ENCODE assay signal across 9 cellular contexts in genomic region chr1:16861832-16862245, GRCh38. TPM values are rescaled to one million over a fixed set of nuclear protein-coding genes. Genes with fewer than 3 reads are reported as not detected.
DNase-seq lines count a peak whose midpoint lies in the region; ATAC-seq, FAIRE-seq and TF ChIP-seq lines count a peak whose summit lies in the region.
"Not testable (repeated sequence)": the region's sequence is repeated elsewhere in the genome, so short reads cannot be mapped to it uniquely, and the experiment has no call there.
"Had no signal": no experiment of that assay in that cellular context is flagged by ENCODE, and none has a peak within 500 bp of the region (broad histone marks: within the 10 kb centered on the region; RNA-seq: fewer than 3 reads in every experiment).

No MANE protein-coding gene starts in this region.

- not testable (repeated sequence) for H3K27ac ChIP-seq in IMR-90 (ENCODE audit: insufficient read depth, low read length); PC-9; endothelial cell of umbilical vein (ENCODE audit: insufficient read depth, low read depth, low read length)

- not testable (repeated sequence) for H3K14ac ChIP-seq in IMR-90 (replicated peaks; ENCODE audit: low read depth, low read length)

- not testable (repeated sequence) for FAIRE-seq in endothelial cell of umbilical vein (lab: Jason Lieb, UNC)

- not testable (repeated sequence) for TF ChIP-seq POLR2A in IMR-90 (IDR thresholded peaks at IDR 0.05; ENCODE audit: low read depth, low read length); endothelial cell of umbilical vein (IDR thresholded peaks at IDR 0.05; ENCODE audit: low read depth, low read length)

- H3K79me1 ChIP-seq in IMR-90 (ENCODE audit: low read depth in 1 of 2, low read length in 2 of 2): not testable (repeated sequence)

- H2AK5ac ChIP-seq in IMR-90 (ENCODE audit: low read depth, low read length): not testable (repeated sequence)

- WGBS in IMR-90 (ENCODE audit: extremely low coverage in 2 of 2, insufficient read length in 1 of 2), 2 experiments: no CpG with 5 or more reads among the region's 16 CpGs

- not testable (repeated sequence) for H3K56ac ChIP-seq in IMR-90 (ENCODE audit: extremely low read depth, insufficient read depth, low read length)

- H4K5ac ChIP-seq in IMR-90 (ENCODE audit: low read depth, low read length): not testable (repeated sequence)

- not testable (repeated sequence) for H3K36me3 ChIP-seq in IMR-90 (ENCODE audit: control insufficient read depth, insufficient read depth, low read length); PC-9 (ENCODE audit: low read depth); adipocyte (ENCODE audit: control insufficient read depth, insufficient read depth, low read length, severe bottlenecking); endothelial cell of umbilical vein (ENCODE audit: control insufficient read depth in 2 of 2, extremely low read depth in 1 of 2, insufficient read depth in 2 of 2, low read length in 2 of 2)

- H3K4me3 Mint-ChIP-seq in stimulated activated naive B cell treated with anti-CD40 and anti-IgM and Interleukin-4, amounts not matched to agents 10 μg/mL and 1 μg/mL and 100 μg/mL, for 72 hours: not testable (repeated sequence)

- intact Hi-C loops in IMR-90 (cut with micrococcal nuclease); PC-9 (cut with micrococcal nuclease; ENCODE audit: unreplicated experiment); endothelial cell of umbilical vein (cut with micrococcal nuclease): not testable (repeated sequence)

- dilution Hi-C loops in IMR-90 (cut with HindIII; ENCODE audit: low sequenced_read_pairs, unreplicated experiment); endothelial cell of umbilical vein (cut with MboI; ENCODE audit: extremely low pct_ligation_motif_present, low sequenced_read_pairs): not testable (repeated sequence)

- H2BK120ac ChIP-seq in IMR-90 (ENCODE audit: low read depth, low read length): not testable (repeated sequence)

- not testable (repeated sequence) for H3K27me3 Mint-ChIP-seq in stimulated activated naive B cell treated with anti-CD40 and anti-IgM and Interleukin-4, amounts not matched to agents 10 μg/mL and 1 μg/mL and 100 μg/mL, for 72 hours

- H3K9me2 ChIP-seq in PC-9 (ENCODE audit: insufficient read depth): not testable (repeated sequence)

- H2BK20ac ChIP-seq in IMR-90 (ENCODE audit: low read depth, low read length): not testable (repeated sequence)

- CTCF ChIA-PET in IMR-90 (lab: Yijun Ruan, JAX); PC-9 (lab: Charles Lee); endothelial cell of umbilical vein (lab: Charles Lee): not testable (repeated sequence)

- peak; percentile 18 for DNase-seq in EH (ENCODE audit: low read depth)
- DNase-seq in IMR-90; endothelial cell of umbilical vein (ENCODE audit: low read depth, low spot score); stimulated activated naive B cell treated with anti-CD40 and anti-IgM and Interleukin-4, amounts not matched to agents 10 μg/mL and 1 μg/mL and 100 μg/mL, for 72 hours: not testable (repeated sequence)
- DNase-seq in PC-9: peak; percentile 30 to 31
- peak; percentile 30 for DNase-seq in adipocyte (ENCODE audit: low read depth)
- peak; percentile 24 for DNase-seq in kidney tubule cell (ENCODE audit: low spot score)

- H3F3A ChIP-seq in PC-9 (ENCODE audit: insufficient read depth, low read depth): not testable (repeated sequence)

- not testable (repeated sequence) for H2BK15ac ChIP-seq in IMR-90 (ENCODE audit: low read depth, low read length)

- in situ Hi-C loops in IMR-90 (cut with MboI; ENCODE audit: low sequenced_read_pairs): not testable (repeated sequence)

- H3K4me3 ChIP-seq in IMR-90 (ENCODE audit: insufficient read depth, low read depth, low read length); PC-9; adipocyte (ENCODE audit: low read length); endothelial cell of umbilical vein (replicated peaks in 1 of 3; ENCODE audit: insufficient read depth in 1 of 3, low read depth in 1 of 3, low read length in 3 of 3): not testable (repeated sequence)

- H4K91ac ChIP-seq in IMR-90 (ENCODE audit: insufficient read depth, low read depth, low read length): not testable (repeated sequence)

- H4K8ac ChIP-seq in IMR-90 (ENCODE audit: low read depth in 2 of 2, low read length in 2 of 2): not testable (repeated sequence)

- peak overlapping the region; percentile 76 for H3K27ac Mint-ChIP-seq in stimulated activated naive B cell treated with anti-CD40 and anti-IgM and Interleukin-4, amounts not matched to agents 10 μg/mL and 1 μg/mL and 100 μg/mL, for 72 hours

- H3K36me3 Mint-ChIP-seq in stimulated activated naive B cell treated with anti-CD40 and anti-IgM and Interleukin-4, amounts not matched to agents 10 μg/mL and 1 μg/mL and 100 μg/mL, for 72 hours: not testable (repeated sequence)

- not testable (repeated sequence) for H2AFZ ChIP-seq in IMR-90 (replicated peaks; ENCODE audit: low read length, poor library complexity); PC-9; endothelial cell of umbilical vein (ENCODE audit: low read depth, low read length)

- TF ChIP-seq RAD21 in IMR-90 (IDR thresholded peaks at IDR 0.05; ENCODE audit: low read length): not testable (repeated sequence)

- not testable (repeated sequence) for H3K18ac ChIP-seq in IMR-90 (ENCODE audit: low read depth, low read length)

- not testable (repeated sequence) for BruUV-seq in IMR-90 (replicated peaks; lab: Mats Ljungman, UMichigan)
- BruUV-seq in PC-9 (replicated peaks; lab: Mats Ljungman, UMichigan): TSS peak; percentile 94
- BruUV-seq in endothelial cell of umbilical vein (replicated peaks; lab: Mats Ljungman, UMichigan): TSS peak; percentile 99

- not testable (repeated sequence) for H3K4ac ChIP-seq in IMR-90 (ENCODE audit: low read depth, low read length)

- not testable (repeated sequence) for H3K9me3 ChIP-seq in IMR-90 (ENCODE audit: control insufficient read depth, insufficient read depth, low read length); PC-9 (ENCODE audit: insufficient read depth, low read depth); adipocyte (ENCODE audit: control insufficient read depth, low read length); endothelial cell of umbilical vein (replicated peaks; ENCODE audit: control insufficient read depth, insufficient read depth, low read length)

- TF ChIP-seq CTCF in IMR-90 (conservative IDR thresholded peaks at IDR 0.05; ENCODE audit: low read depth, low read length); PC-9 (conservative IDR thresholded peaks at IDR 0.05); endothelial cell of umbilical vein (IDR thresholded peaks at IDR 0.05; ENCODE audit: extremely low read depth in 1 of 2, insufficient read depth in 1 of 2, low read depth in 1 of 2, low read length in 2 of 2): not testable (repeated sequence)

- not testable (repeated sequence) for H4K20me1 ChIP-seq in IMR-90 (ENCODE audit: insufficient read depth, low read length); PC-9 (ENCODE audit: insufficient read depth); endothelial cell of umbilical vein (replicated peaks; ENCODE audit: control insufficient read depth, extremely low read depth, insufficient read depth, low read length)

- not testable (repeated sequence) for H3K4me1 ChIP-seq in IMR-90 (ENCODE audit: control insufficient read depth, insufficient read depth, low read length); PC-9 (replicated peaks; ENCODE audit: insufficient read depth); adipocyte (ENCODE audit: control insufficient read depth, insufficient read depth, low read length); endothelial cell of umbilical vein (ENCODE audit: control insufficient read depth, extremely low read depth, insufficient read depth, low read length)

- H3K27me3 ChIP-seq in IMR-90 (ENCODE audit: control insufficient read depth, insufficient read depth, low read length); PC-9 (ENCODE audit: insufficient read depth, low read depth); adipocyte (replicated peaks; ENCODE audit: control insufficient read depth, insufficient read depth, low read length); endothelial cell of umbilical vein (ENCODE audit: control insufficient read depth in 2 of 2, insufficient read depth in 2 of 2, low read length in 2 of 2): not testable (repeated sequence)

- not testable (repeated sequence) for H3K9me1 ChIP-seq in IMR-90 (ENCODE audit: insufficient read depth, low read length); endothelial cell of umbilical vein (replicated peaks; ENCODE audit: control insufficient read depth, extremely low read depth, insufficient read depth, low read length)

- not testable (repeated sequence) for H2AK9ac ChIP-seq in IMR-90 (replicated peaks; ENCODE audit: low read depth, low read length, poor library complexity)

- not testable (repeated sequence) for H3K9me3 Mint-ChIP-seq in stimulated activated naive B cell treated with anti-CD40 and anti-IgM and Interleukin-4, amounts not matched to agents 10 μg/mL and 1 μg/mL and 100 μg/mL, for 72 hours

- H3K4me1 Mint-ChIP-seq in stimulated activated naive B cell treated with anti-CD40 and anti-IgM and Interleukin-4, amounts not matched to agents 10 μg/mL and 1 μg/mL and 100 μg/mL, for 72 hours: not testable (repeated sequence)

- POLR2A ChIA-PET in IMR-90 (lab: Charles Lee; ENCODE audit: unreplicated experiment); PC-9 (lab: Charles Lee; ENCODE audit: unreplicated experiment); endothelial cell of umbilical vein (lab: Charles Lee): not testable (repeated sequence)

- not testable (repeated sequence) for H3K79me2 ChIP-seq in PC-9 (ENCODE audit: low read depth); endothelial cell of umbilical vein (ENCODE audit: control insufficient read depth, insufficient read depth, low read length)

- H3K9ac ChIP-seq in IMR-90 (ENCODE audit: low read depth, low read length); adipocyte (ENCODE audit: low read length); endothelial cell of umbilical vein (replicated peaks; ENCODE audit: extremely low read depth, insufficient read depth, low read length): not testable (repeated sequence)

- not testable (repeated sequence) for H3K4me2 ChIP-seq in IMR-90 (ENCODE audit: low read depth, low read length); PC-9; endothelial cell of umbilical vein (ENCODE audit: insufficient read depth, low read length)

- ATAC-seq in IMR-90 (ENCODE audit: low read depth): peak; percentile 88
- ATAC-seq in activated CD4-positive, CD25-positive, alpha-beta regulatory T cell treated with anti-CD3 and anti-CD28 coated beads, Interleukin-2, amount 50 U/mL, for 24 hours: peak; percentile 10 to 13
- ATAC-seq in stimulated activated naive B cell treated with anti-CD40 and anti-IgM and Interleukin-4, amounts not matched to agents 10 μg/mL and 1 μg/mL and 100 μg/mL, for 72 hours (replicated peaks): peak in 1 of 2 donors; percentile 18

- H2BK5ac ChIP-seq in IMR-90 (ENCODE audit: low read depth, low read length, poor library complexity, severe bottlenecking): not testable (repeated sequence)

- H3K23ac ChIP-seq in IMR-90 (ENCODE audit: low read depth, low read length): not testable (repeated sequence)

RNA-seq across cellular contexts. Expression of gene RNU1-2, which starts 33.9 kb away (rescaled TPM):
- total RNA-seq in IMR-90 (2012; rRNA removed): under 0.01 TPM in 2 replicates
- not detected in 2 replicates for polyA plus RNA-seq in IMR-90 (2012; rRNA removed)
- not detected in 2 replicates for polyA plus RNA-seq in IMR-90 (2012; cell fraction: cytosol; rRNA removed)
- not detected in 2 replicates for polyA plus RNA-seq in IMR-90 (2012; cell fraction: nucleus; rRNA removed; ENCODE audit: low replicate concordance)
- 1,333 and 3,235 TPM in 2 replicates for total RNA-seq in PC-9 (2021)
- 1,319 and 2,019 TPM in 2 replicates for total RNA-seq in endothelial cell of umbilical vein
- polyA plus RNA-seq in endothelial cell of umbilical vein: under 0.01 and 206 TPM in 2 replicates
- polyA plus RNA-seq in endothelial cell of umbilical vein (2011; cell fraction: cytosol; rRNA removed): under 0.01 TPM in 1 of 2 replicates, not detected in the other
- polyA plus RNA-seq in endothelial cell of umbilical vein (2011; cell fraction: nucleus; rRNA removed): under 0.01 TPM in 2 replicates
- polyA plus RNA-seq in endothelial cell of umbilical vein (2012): 123 TPM in 1 of 2 replicates, not detected in the other
- 9,566 and 13,963 TPM in 2 replicates for polyA minus RNA-seq in endothelial cell of umbilical vein
- polyA minus RNA-seq in endothelial cell of umbilical vein (2011; cell fraction: cytosol; rRNA and poly(A)+ RNA removed): 46,668 TPM
- 60,677 and 87,675 TPM in 2 replicates for polyA minus RNA-seq in endothelial cell of umbilical vein (2011; cell fraction: nucleus; rRNA and poly(A)+ RNA removed)
- polyA plus RNA-seq: sigmoid colon had no signal

RNA-seq across cellular contexts. Expression of gene CROCC, which starts 59.9 kb away (rescaled TPM):
- total RNA-seq in IMR-90 (2012; rRNA removed) (7.2 and 7.5 TPM in 2 replicates), PC-9 (2021) (18.4 and 18.9 TPM in 2 replicates), endothelial cell of umbilical vein (27.0 and 35.5 TPM in 2 replicates)
- polyA plus RNA-seq in IMR-90 (2012; rRNA removed) (13.7 and 14.7 TPM in 2 replicates), endothelial cell of umbilical vein (18.2 and 18.3 TPM in 2 replicates)
- 10.7 and 12.9 TPM in 2 replicates for polyA plus RNA-seq in IMR-90 (2012; cell fraction: cytosol; rRNA removed)
- polyA plus RNA-seq in IMR-90 (2012; cell fraction: nucleus; rRNA removed; ENCODE audit: low replicate concordance): 82.9 and 147 TPM in 2 replicates
- polyA plus RNA-seq in endothelial cell of umbilical vein (2011; cell fraction: cytosol; rRNA removed): 7.7 and 13.1 TPM in 2 replicates
- polyA plus RNA-seq in endothelial cell of umbilical vein (2011; cell fraction: nucleus; rRNA removed): 109 and 119 TPM in 2 replicates
- polyA plus RNA-seq in endothelial cell of umbilical vein (2012): 9.1 and 12.6 TPM in 2 replicates
- polyA minus RNA-seq in endothelial cell of umbilical vein: 17.1 and 22.0 TPM in 2 replicates
- 4.6 TPM for polyA minus RNA-seq in endothelial cell of umbilical vein (2011; cell fraction: cytosol; rRNA and poly(A)+ RNA removed)
- polyA minus RNA-seq in endothelial cell of umbilical vein (2011; cell fraction: nucleus; rRNA and poly(A)+ RNA removed): 17.1 and 25.7 TPM in 2 replicates

Comparison
In these comparisons a context has a peak if more than half of its experiments do, and no peak if none do; other contexts are left out.
1. RNA of gene RNU1-2, which starts 33.9 kb away (total RNA-seq): 1,333 to 3,235 TPM in PC-9 and 1,319 to 2,019 TPM in endothelial cell of umbilical vein; under 0.01 TPM in IMR-90; every median in the first group is over 1,000 times any median in the second.